Comparison of ENCODE assay signal across 8 cellular contexts in the genomic region with DNA sequence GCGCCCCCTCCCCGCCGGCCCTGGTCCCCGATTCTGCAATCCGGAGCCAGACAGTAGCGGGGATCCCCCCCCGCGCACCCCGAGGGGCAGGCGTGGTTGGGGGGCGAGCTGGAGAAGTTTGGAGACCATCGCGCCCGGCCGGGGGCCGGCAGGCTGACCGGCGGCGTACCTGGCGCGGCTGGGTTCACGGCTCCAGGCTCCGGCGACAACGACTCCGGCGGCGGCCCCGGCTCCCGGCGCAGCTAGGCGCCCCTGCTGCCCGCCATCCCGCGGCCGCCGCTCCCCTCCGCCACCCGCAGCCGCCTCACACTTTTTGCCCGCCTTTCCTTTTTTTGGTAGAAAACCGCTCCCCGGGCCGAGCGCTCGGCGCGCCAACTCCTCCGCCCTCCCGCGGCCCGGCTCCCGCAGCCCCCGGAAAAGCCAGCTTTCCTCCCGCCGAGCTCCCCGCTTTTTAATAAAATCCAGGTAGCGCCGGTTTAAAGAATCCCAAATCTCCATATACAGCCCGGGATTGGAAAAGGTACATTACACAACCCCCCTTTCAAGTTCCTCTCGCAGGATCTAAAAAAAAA. TPM values are rescaled to one million over a fixed set of nuclear protein-coding genes. Genes with fewer than 3 reads are reported as not detected.
DNase-seq lines count a peak whose midpoint lies in the region; ATAC-seq and TF ChIP-seq lines count a peak whose summit lies in the region.

A gene with protein sequence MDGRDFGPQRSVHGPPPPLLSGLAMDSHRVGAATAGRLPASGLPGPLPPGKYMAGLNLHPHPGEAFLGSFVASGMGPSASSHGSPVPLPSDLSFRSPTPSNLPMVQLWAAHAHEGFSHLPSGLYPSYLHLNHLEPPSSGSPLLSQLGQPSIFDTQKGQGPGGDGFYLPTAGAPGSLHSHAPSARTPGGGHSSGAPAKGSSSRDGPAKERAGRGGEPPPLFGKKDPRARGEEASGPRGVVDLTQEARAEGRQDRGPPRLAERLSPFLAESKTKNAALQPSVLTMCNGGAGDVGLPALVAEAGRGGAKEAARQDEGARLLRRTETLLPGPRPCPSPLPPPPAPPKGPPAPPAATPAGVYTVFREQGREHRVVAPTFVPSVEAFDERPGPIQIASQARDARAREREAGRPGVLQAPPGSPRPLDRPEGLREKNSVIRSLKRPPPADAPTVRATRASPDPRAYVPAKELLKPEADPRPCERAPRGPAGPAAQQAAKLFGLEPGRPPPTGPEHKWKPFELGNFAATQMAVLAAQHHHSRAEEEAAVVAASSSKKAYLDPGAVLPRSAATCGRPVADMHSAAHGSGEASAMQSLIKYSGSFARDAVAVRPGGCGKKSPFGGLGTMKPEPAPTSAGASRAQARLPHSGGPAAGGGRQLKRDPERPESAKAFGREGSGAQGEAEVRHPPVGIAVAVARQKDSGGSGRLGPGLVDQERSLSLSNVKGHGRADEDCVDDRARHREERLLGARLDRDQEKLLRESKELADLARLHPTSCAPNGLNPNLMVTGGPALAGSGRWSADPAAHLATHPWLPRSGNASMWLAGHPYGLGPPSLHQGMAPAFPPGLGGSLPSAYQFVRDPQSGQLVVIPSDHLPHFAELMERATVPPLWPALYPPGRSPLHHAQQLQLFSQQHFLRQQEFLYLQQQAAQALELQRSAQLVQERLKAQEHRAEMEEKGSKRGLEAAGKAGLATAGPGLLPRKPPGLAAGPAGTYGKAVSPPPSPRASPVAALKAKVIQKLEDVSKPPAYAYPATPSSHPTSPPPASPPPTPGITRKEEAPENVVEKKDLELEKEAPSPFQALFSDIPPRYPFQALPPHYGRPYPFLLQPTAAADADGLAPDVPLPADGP (N-terminal part only) (minus strand): TSS at position 563 of the 572 bp plus-strand sequence. CDS start 2,588 bp downstream, outside the sequence.

- H3K4me1 Mint-ChIP-seq in activated CD8-positive, alpha-beta T cell treated with anti-CD3 and anti-CD28 coated beads for 36 hours (ENCODE audit: low read depth), result peaks cover 31% of the 10 kb centered on the region

- POLR2A ChIA-PET in HEK293 (lab: Yijun Ruan, JAX), result interaction anchor here (0.7 to 2.2 kb wide), 7 partner anchors 7 to 186 kb away, joined by 3 to 16 read pairs (median 4); no protein-coding TSS in a partner anchor
- POLR2A ChIA-PET in activated CD8-positive, alpha-beta T cell treated with anti-CD3 and anti-CD28 coated beads for 36 hours (lab: Charles Lee), result no interaction called here

- no peak for ATAC-seq in activated CD8-positive, alpha-beta T cell treated with anti-CD3 and anti-CD28 coated beads for 36 hours
- ATAC-seq in HG03025 (IDR thresholded peaks at IDR 0.05; ENCODE audit: low FRiP score, unreplicated experiment), result no peak

- H3K4me3 Mint-ChIP-seq in activated CD8-positive, alpha-beta T cell treated with anti-CD3 and anti-CD28 coated beads for 36 hours, result peak within 1 kb of the TSS; percentile 62

- H3K27ac Mint-ChIP-seq in activated CD8-positive, alpha-beta T cell treated with anti-CD3 and anti-CD28 coated beads for 36 hours, result no peak within 1 kb of the TSS

- no peaks in the 10 kb centered on the region for H3K9me3 ChIP-seq in HEK293 (ENCODE audit: control insufficient read depth, insufficient read depth, low read depth, low read length)

- DNase-seq in 8988T (peak; percentile 55), fibroblast of villous mesenchyme (ENCODE audit: low read depth) (no peak), nucleus accumbens (lab: John Stamatoyannopoulos, UW) (peak in 30 of 56 donors; percentile 47 to 87 (median 70)), GF-D8 (lab: John Stamatoyannopoulos, UW) (no peak), NCI-H2081 (lab: John Stamatoyannopoulos, UW) (no peak)
- DNase-seq in activated CD8-positive, alpha-beta T cell treated with anti-CD3 and anti-CD28 coated beads for 36 hours, result peak; percentile 31

- CTCF ChIA-PET in HEK293 (lab: Yijun Ruan, JAX), result interaction anchor here (0.6 kb wide), 1 partner anchor 203 kb away, joined by 3 read pairs; no protein-coding TSS in a partner anchor
- CTCF ChIA-PET in activated CD8-positive, alpha-beta T cell treated with anti-CD3 and anti-CD28 coated beads for 36 hours (lab: Charles Lee), result interaction anchor here (1.6 to 2.3 kb wide), 3 partner anchors 26 to 71 kb away, joined by 6 to 7 read pairs (median 7); no protein-coding TSS in a partner anchor

- peak within 1 kb of the TSS; percentile 100 for H3K27ac ChIP-seq in HEK293 (ENCODE audit: extremely low read depth, low read depth, low read length)

- TF ChIP-seq CTCF in HEK293 (tag by site-specific recombination; IDR thresholded peaks at IDR 0.05) (no peak), fibroblast of villous mesenchyme (IDR thresholded peaks at IDR 0.05; ENCODE audit: insufficient read depth, low read depth, low read length) (peak; percentile 1)
- TF ChIP-seq CTCF in activated CD8-positive, alpha-beta T cell treated with anti-CD3 and anti-CD28 coated beads for 36 hours (IDR thresholded peaks at IDR 0.05), result no peak

- no peaks in the 10 kb centered on the region for H3K9me3 Mint-ChIP-seq in activated CD8-positive, alpha-beta T cell treated with anti-CD3 and anti-CD28 coated beads for 36 hours

- H3K4me3 ChIP-seq in HEK293 (ENCODE audit: low read depth, low read length) (peak within 1 kb of the TSS; percentile 81), fibroblast of villous mesenchyme (ENCODE audit: low read depth, low read length) (peak within 1 kb of the TSS; percentile 99)

- H3K36me3 ChIP-seq in HEK293 (ENCODE audit: control insufficient read depth in 2 of 2, insufficient read depth in 1 of 2, low read length in 2 of 2), result no peaks in the 10 kb centered on the region

- intact Hi-C loops in activated CD8-positive, alpha-beta T cell treated with anti-CD3 and anti-CD28 coated beads for 36 hours (cut with micrococcal nuclease), result no loop called here

- peaks cover 10% of the 10 kb centered on the region for H3K4me1 ChIP-seq in HEK293 (ENCODE audit: control insufficient read depth, insufficient read depth, low read length)

- peaks cover 65% of the 10 kb centered on the region for H3K27me3 Mint-ChIP-seq in activated CD8-positive, alpha-beta T cell treated with anti-CD3 and anti-CD28 coated beads for 36 hours

- no peaks in the 10 kb centered on the region for H3K36me3 Mint-ChIP-seq in activated CD8-positive, alpha-beta T cell treated with anti-CD3 and anti-CD28 coated beads for 36 hours (ENCODE audit: low read depth)

TF ChIP-seq in HEK293, 187 proteins besides CTCF, POLR2A, EP300 and RAD21 (continues in another document):
- TF ChIP-seq TRIM28 (IDR thresholded peaks at IDR 0.05; ENCODE audit: borderline replicate concordance, low read length) (no peak), KLF8 (tag by site-specific recombination; IDR thresholded peaks at IDR 0.05) (0 out of 2 replicates have a peak, but pooled peaks have one; percentile 14), GLIS2 (tag by site-specific recombination; IDR thresholded peaks at IDR 0.05) (peak; percentile 8; the same call in 1 of the 2 replicates), ZNF133 (tag by site-specific recombination; IDR thresholded peaks at IDR 0.05) (no peak), ZNF155 (tag by site-specific recombination; IDR thresholded peaks at IDR 0.05) (no peak), ZNF175 (tag by site-specific recombination; IDR thresholded peaks at IDR 0.05) (no peak), IKZF3 (tag by site-specific recombination; IDR thresholded peaks at IDR 0.05) (0 out of 2 replicates have a peak, but pooled peaks have one; percentile 10), OSR2 (tag by site-specific recombination; IDR thresholded peaks at IDR 0.05) (no peak), ZNF2 (tag by site-specific recombination; IDR thresholded peaks at IDR 0.05) (no peak), ZBTB48 (tag by site-specific recombination; IDR thresholded peaks at IDR 0.05) (no peak), ZNF585B (tag by site-specific recombination; IDR thresholded peaks at IDR 0.05) (no peak), ZNF138 (tag by site-specific recombination; IDR thresholded peaks at IDR 0.05; ENCODE audit: borderline replicate concordance) (no peak), ZNF341 (tag by site-specific recombination; IDR thresholded peaks at IDR 0.05; ENCODE audit: low read depth) (peak; percentile 69), ZNF114 (tag by site-specific recombination; IDR thresholded peaks at IDR 0.05) (no peak), REPIN1 (tag by site-specific recombination; IDR thresholded peaks at IDR 0.05; ENCODE audit: low read depth) (no peak), ZBTB20 (tag by site-specific recombination; IDR thresholded peaks at IDR 0.05) (no peak), GLIS1 (tag by site-specific recombination; IDR thresholded peaks at IDR 0.05) (peak; percentile 47), ZNF239 (tag by site-specific recombination; IDR thresholded peaks at IDR 0.05) (no peak), ZNF558 (tag by site-specific recombination; IDR thresholded peaks at IDR 0.05) (no peak), ZSCAN30 (tag by site-specific recombination; IDR thresholded peaks at IDR 0.05) (0 out of 2 replicates have a peak, but pooled peaks have one; percentile 31)
- TF ChIP-seq, protein P1, sequence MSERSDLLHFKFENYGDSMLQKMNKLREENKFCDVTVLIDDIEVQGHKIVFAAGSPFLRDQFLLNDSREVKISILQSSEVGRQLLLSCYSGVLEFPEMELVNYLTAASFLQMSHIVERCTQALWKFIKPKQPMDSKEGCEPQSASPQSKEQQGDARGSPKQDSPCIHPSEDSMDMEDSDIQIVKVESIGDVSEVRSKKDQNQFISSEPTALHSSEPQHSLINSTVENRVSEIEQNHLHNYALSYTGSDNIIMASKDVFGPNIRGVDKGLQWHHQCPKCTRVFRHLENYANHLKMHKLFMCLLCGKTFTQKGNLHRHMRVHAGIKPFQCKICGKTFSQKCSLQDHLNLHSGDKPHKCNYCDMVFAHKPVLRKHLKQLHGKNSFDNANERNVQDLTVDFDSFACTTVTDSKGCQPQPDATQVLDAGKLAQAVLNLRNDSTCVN (tag by site-specific recombination; optimal IDR thresholded peaks at IDR 0.05), result peak; percentile 31
- TF ChIP-seq, protein P2, sequence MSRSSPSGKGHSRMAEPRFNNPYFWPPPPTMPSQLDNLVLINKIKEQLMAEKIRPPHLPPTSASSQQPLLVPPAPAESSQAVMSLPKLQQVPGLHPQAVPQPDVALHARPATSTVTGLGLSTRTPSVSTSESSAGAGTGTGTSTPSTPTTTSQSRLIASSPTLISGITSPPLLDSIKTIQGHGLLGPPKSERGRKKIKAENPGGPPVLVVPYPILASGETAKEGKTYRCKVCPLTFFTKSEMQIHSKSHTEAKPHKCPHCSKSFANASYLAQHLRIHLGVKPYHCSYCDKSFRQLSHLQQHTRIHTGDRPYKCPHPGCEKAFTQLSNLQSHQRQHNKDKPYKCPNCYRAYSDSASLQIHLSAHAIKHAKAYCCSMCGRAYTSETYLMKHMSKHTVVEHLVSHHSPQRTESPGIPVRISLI (tag by site-specific recombination; IDR thresholded peaks at IDR 0.05), result no peak

RNA-seq across cellular contexts. Expression of the gene that starts here (rescaled TPM):
- 10 to 100 TPM; 43.8 to 44.2 TPM for total RNA-seq in activated CD8-positive, alpha-beta T cell treated with anti-CD3 and anti-CD28 coated beads for 36 hours
- total RNA-seq in fibroblast of villous mesenchyme, result 54.4 and 78.0 TPM in 2 replicates

Comparison
In these comparisons a context has a peak if more than half of its experiments do, and no peak if none do; other contexts are left out.
1. DNase-seq: peak in 8988T (single experiment), activated CD8-positive, alpha-beta T cell treated with anti-CD3 and anti-CD28 coated beads for 36 hours (single experiment) and nucleus accumbens (30 of 56); none in fibroblast of villous mesenchyme (single experiment), GF-D8 (single experiment) and NCI-H2081 (0 of 2).